Comparison of ENCODE assay signal across 8 cellular contexts in genomic region chrX:53714580-53715335, GRCh38. TPM values are rescaled to one million over a fixed set of nuclear protein-coding genes. Genes with fewer than 3 reads are reported as not detected.
DNase-seq lines count a peak whose midpoint lies in the region; ATAC-seq and TF ChIP-seq lines count a peak whose summit lies in the region.

No MANE protein-coding gene starts in this region.

- ATAC-seq in GM21737 (IDR thresholded peaks at IDR 0.05; ENCODE audit: unreplicated experiment) (peak; percentile 53), left ventricle myocardium superior (no peak)

- no peaks in the 10 kb centered on the region for H3F3A ChIP-seq in smooth muscle cell (ENCODE audit: low read depth)

- peaks cover 15% of the 10 kb centered on the region; the same call in 1 of the 2 replicates for H3K4me1 ChIP-seq in Karpas-422 (ENCODE audit: low read length)
- no peaks in the 10 kb centered on the region for H3K4me1 ChIP-seq in smooth muscle cell (ENCODE audit: low read depth)

- H3K4me2 ChIP-seq in Karpas-422 (ENCODE audit: low read depth, low read length, poor library complexity, severe bottlenecking) = no peak overlapping the region
- no peak overlapping the region for H3K4me2 ChIP-seq in smooth muscle cell

- no peaks in the 10 kb centered on the region for H3K79me2 ChIP-seq in Karpas-422 (ENCODE audit: low read length)
- no peaks in the 10 kb centered on the region for H3K79me2 ChIP-seq in smooth muscle cell (ENCODE audit: low read depth)

- TF ChIP-seq CTCF in GM12872 (IDR thresholded peaks at IDR 0.05; ENCODE audit: insufficient read depth, low read depth, low read length) (peak; percentile 29; the same call in 2 of the 3 replicates), foreskin fibroblast (IDR thresholded peaks at IDR 0.05; ENCODE audit: low read depth, low read length) (no peak), smooth muscle cell (IDR thresholded peaks at IDR 0.05; ENCODE audit: borderline replicate concordance, insufficient read depth, poor library complexity, severe bottlenecking) (no peak)

- H3K27me3 ChIP-seq in Karpas-422 (ENCODE audit: low read length) (no peaks in the 10 kb centered on the region), smooth muscle cell (ENCODE audit: low read depth) (no peaks in the 10 kb centered on the region)

- H3K4me3 ChIP-seq in Karpas-422 (ENCODE audit: low read length) (no peak overlapping the region), foreskin fibroblast (ENCODE audit: low read depth in 1 of 2, low read length in 2 of 2) (no peak overlapping the region), smooth muscle cell (no peak overlapping the region)

- DNase-seq in Karpas-422 = no peak
- peak; percentile 52 to 64 for DNase-seq in activated CD4-positive, alpha-beta T cell treated with anti-CD3 and anti-CD28 coated beads, Interleukin-2, amount 50 U/mL, for 48 hours
- peak; percentile 31 to 52 for DNase-seq in foreskin fibroblast
- DNase-seq in stimulated activated CD8-positive, alpha-beta memory T cell treated with anti-CD3 and anti-CD28 coated beads, Interleukin-7, amount 100 ng/mL, for 4 hours (ENCODE audit: low read depth in 2 of 2) = peak; percentile 50 to 59
- no peak for DNase-seq in left ventricle myocardium superior
- DNase-seq in smooth muscle cell (lab: John Stamatoyannopoulos, UW; ENCODE audit: unreplicated experiment) = no peak

- H3K9me2 ChIP-seq in Karpas-422 (replicated peaks; ENCODE audit: insufficient read depth, low read length) = no peaks in the 10 kb centered on the region

- H3K36me3 ChIP-seq in Karpas-422 (ENCODE audit: insufficient read depth, low read length) = no peaks in the 10 kb centered on the region
- no peaks in the 10 kb centered on the region for H3K36me3 ChIP-seq in smooth muscle cell (ENCODE audit: low read depth)

- H2AFZ ChIP-seq in Karpas-422 (ENCODE audit: low read length) (peak overlapping the region; percentile 50; the same call in 1 of the 2 replicates), smooth muscle cell (ENCODE audit: low read depth) (no peak overlapping the region)

- H3K9me3 ChIP-seq in Karpas-422 (ENCODE audit: low read length) = no peaks in the 10 kb centered on the region
- no peaks in the 10 kb centered on the region for H3K9me3 ChIP-seq in smooth muscle cell (replicated peaks; ENCODE audit: low read depth)

- H3K9ac ChIP-seq in Karpas-422 (ENCODE audit: low read length) = no peak overlapping the region; the same call in 1 of the 2 replicates
- H3K9ac ChIP-seq in smooth muscle cell (ENCODE audit: low read depth) = no peak overlapping the region

- H4K20me1 ChIP-seq in Karpas-422 (ENCODE audit: insufficient read depth, low read depth, low read length) = no peaks in the 10 kb centered on the region
- no peaks in the 10 kb centered on the region for H4K20me1 ChIP-seq in smooth muscle cell (ENCODE audit: low read depth)

- WGBS in smooth muscle cell (ENCODE audit: low lambda C conversion rate) = 50% methylated on average over 4 of the region's 4 CpGs

- no peak overlapping the region for H3K27ac ChIP-seq in Karpas-422 (ENCODE audit: low read length)
- H3K27ac ChIP-seq in smooth muscle cell (ENCODE audit: low read depth) = no peak overlapping the region

- intact Hi-C loops in left ventricle myocardium superior (cut with micrococcal nuclease) = no loop called here

RNA-seq across cellular contexts. Expression of gene HUWE1, which starts 28.2 kb away (rescaled TPM):
- 101 and 104 TPM in 2 replicates for total RNA-seq in Karpas-422 (2014; rRNA removed; shearing (Covaris generic); ENCODE audit: low replicate concordance)
- total RNA-seq in left ventricle myocardium superior = 119 TPM
- 102 and 122 TPM in 2 replicates for total RNA-seq in smooth muscle cell
- polyA plus RNA-seq in smooth muscle cell = 29.4 and 31.9 TPM in 2 replicates

Comparison
In these comparisons a context has a peak if more than half of its experiments do, and no peak if none do; other contexts are left out.
1. DNase-seq: peak in activated CD4-positive, alpha-beta T cell treated with anti-CD3 and anti-CD28 coated beads, Interleukin-2, amount 50 U/mL, for 48 hours (2 of 2), foreskin fibroblast (2 of 2) and stimulated activated CD8-positive, alpha-beta memory T cell treated with anti-CD3 and anti-CD28 coated beads, Interleukin-7, amount 100 ng/mL, for 4 hours (2 of 2); none in Karpas-422 (single experiment), left ventricle myocardium superior (single experiment) and smooth muscle cell (single experiment).